16 cellular contexts compared by ENCODE assay signal in genomic region chr20:9021699-9022098, GRCh38. TPM values are rescaled to one million over a fixed set of nuclear protein-coding genes. Genes with fewer than 3 reads are reported as not detected.
A peak's percentile ranks its signal among the peaks of the same experiment; 100 is the strongest.
DNase-seq lines count a peak whose midpoint lies in the region; ATAC-seq and TF ChIP-seq lines count a peak whose summit lies in the region.
"Had no signal": no experiment of that assay in that cellular context is flagged by ENCODE, and none has a peak within 500 bp of the region (broad histone marks: within the 10 kb centered on the region; RNA-seq: fewer than 3 reads in every experiment).

No MANE protein-coding gene starts in this region.

- peaks cover 0 to 4% (median 0%) of the 10 kb centered on the region in 3 donors for H3K27me3 Mint-ChIP-seq in immature natural killer cell (ENCODE audit: low read depth in 3 of 3)
- H3K27me3 Mint-ChIP-seq: IgD-negative memory B cell; stimulated activated naive B cell treated with anti-CD40 and anti-IgM and Interleukin-4, amounts not matched to agents 10 μg/mL and 1 μg/mL and 100 μg/mL, for 72 hours had no signal

- no peak; the same call in 1 of the 2 replicates for TF ChIP-seq RAD21 in Ishikawa (IDR thresholded peaks at IDR 0.05; ENCODE audit: low read depth)

- TF ChIP-seq EP300 in Ishikawa (IDR thresholded peaks at IDR 0.05; ENCODE audit: borderline replicate concordance) = peak; percentile 66; the same call in 1 of the 2 replicates

- ATAC-seq in HG02885 (IDR thresholded peaks at IDR 0.05; ENCODE audit: poor library complexity, unreplicated experiment) = no peak
- ATAC-seq: HCT116; stimulated activated naive B cell treated with anti-CD40 and anti-IgM and Interleukin-4, amounts not matched to agents 10 μg/mL and 1 μg/mL and 100 μg/mL, for 72 hours had no signal

- H3K4me1 Mint-ChIP-seq in immature natural killer cell = peaks cover 6 to 11% of the 10 kb centered on the region in 2 donors
- H3K4me1 Mint-ChIP-seq: IgD-negative memory B cell had no signal

- no peak for DNase-seq in AG09309 (ENCODE audit: low read depth)
- peak; percentile 57 for DNase-seq in astrocyte of the hippocampus (ENCODE audit: low read depth, low spot score)
- peak; percentile 69 for DNase-seq in iPS-NIHi7 (ENCODE audit: extremely low spot score)
- no peak for DNase-seq in GM10266 (ENCODE audit: extremely low spot score)
- DNase-seq in immature natural killer cell = no peak
- DNase-seq in stimulated activated naive CD4-positive, alpha-beta T cell (lab: John Stamatoyannopoulos, UW) = no peak
- DNase-seq: activated CD4-positive, alpha-beta T cell treated with anti-CD3 and anti-CD28 coated beads for 48 hours; NCI-H1694; NK-92 treated with Interleukin-12 subunit alpha and Interleukin-12 subunit beta, amount 100 ng/mL, for 24 hours; stimulated activated CD4-positive, alpha-beta T cell treated with anti-CD3 and anti-CD28 coated beads, Interleukin-4, amount 100 ng/mL, for 24 hours; stimulated activated naive B cell treated with anti-CD40 and anti-IgM and Interleukin-4, amounts not matched to agents 10 μg/mL and 1 μg/mL and 100 μg/mL, for 72 hours had no signal

- TF ChIP-seq CTCF in AG09309 (IDR thresholded peaks at IDR 0.05; ENCODE audit: control insufficient read depth, insufficient read depth, low read depth, low read length, missing control alignments) = peak; percentile 3
- no peak for TF ChIP-seq CTCF in GM10266 (IDR thresholded peaks at IDR 0.05; ENCODE audit: control insufficient read depth, insufficient read depth, low read depth, missing control alignments)

- no peak overlapping the region for H3K27ac Mint-ChIP-seq in immature natural killer cell
- H3K27ac Mint-ChIP-seq: IgD-negative memory B cell; stimulated activated naive B cell treated with anti-CD40 and anti-IgM and Interleukin-4, amounts not matched to agents 10 μg/mL and 1 μg/mL and 100 μg/mL, for 72 hours had no signal

- H3K9me3 Mint-ChIP-seq in immature natural killer cell = peaks cover 0 to 10% (median under 1%) of the 10 kb centered on the region in 6 donors

- H3K36me3 Mint-ChIP-seq in immature natural killer cell = no peaks in the 10 kb centered on the region
- H3K36me3 Mint-ChIP-seq: IgD-negative memory B cell; stimulated activated naive B cell treated with anti-CD40 and anti-IgM and Interleukin-4, amounts not matched to agents 10 μg/mL and 1 μg/mL and 100 μg/mL, for 72 hours had no signal

- no peak overlapping the region for H3K4me3 Mint-ChIP-seq in immature natural killer cell
- H3K4me3 Mint-ChIP-seq: IgD-negative memory B cell; stimulated activated naive B cell treated with anti-CD40 and anti-IgM and Interleukin-4, amounts not matched to agents 10 μg/mL and 1 μg/mL and 100 μg/mL, for 72 hours had no signal

- no peak overlapping the region for H3K4me3 ChIP-seq in AG09309 (ENCODE audit: control insufficient read depth, low read depth, low read length)
- H3K4me3 ChIP-seq: ascending aorta had no signal

TF ChIP-seq in Ishikawa, 13 proteins besides CTCF, POLR2A, EP300 and RAD21:
- TF ChIP-seq EGR1 (IDR thresholded peaks at IDR 0.05) (no peak), FOXM1 (IDR thresholded peaks at IDR 0.05; ENCODE audit: borderline replicate concordance, low read depth) (peak; percentile 41; the same call in 1 of the 2 replicates), TAF1 (IDR thresholded peaks at IDR 0.05; ENCODE audit: low read depth) (no peak), NFIC (IDR thresholded peaks at IDR 0.05) (peak; percentile 86), CREB1 (IDR thresholded peaks at IDR 0.05; ENCODE audit: low read depth) (no peak), TEAD4 (IDR thresholded peaks at IDR 0.05) (0 out of 2 replicates have a peak, but pooled peaks have one; percentile 26), CEBPB (IDR thresholded peaks at IDR 0.05) (peak; percentile 84), YY1 (IDR thresholded peaks at IDR 0.05; ENCODE audit: low read depth) (no peak), TCF12 (IDR thresholded peaks at IDR 0.05; ENCODE audit: low read depth) (peak; percentile 47), ZBTB7A (IDR thresholded peaks at IDR 0.05; ENCODE audit: low read depth) (no peak)
- TF ChIP-seq, protein P1, sequence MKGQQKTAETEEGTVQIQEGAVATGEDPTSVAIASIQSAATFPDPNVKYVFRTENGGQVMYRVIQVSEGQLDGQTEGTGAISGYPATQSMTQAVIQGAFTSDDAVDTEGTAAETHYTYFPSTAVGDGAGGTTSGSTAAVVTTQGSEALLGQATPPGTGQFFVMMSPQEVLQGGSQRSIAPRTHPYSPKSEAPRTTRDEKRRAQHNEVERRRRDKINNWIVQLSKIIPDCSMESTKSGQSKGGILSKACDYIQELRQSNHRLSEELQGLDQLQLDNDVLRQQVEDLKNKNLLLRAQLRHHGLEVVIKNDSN (IDR thresholded peaks at IDR 0.05) = peak; percentile 27; the same call in 1 of the 2 replicates
- TF ChIP-seq, protein P2, sequence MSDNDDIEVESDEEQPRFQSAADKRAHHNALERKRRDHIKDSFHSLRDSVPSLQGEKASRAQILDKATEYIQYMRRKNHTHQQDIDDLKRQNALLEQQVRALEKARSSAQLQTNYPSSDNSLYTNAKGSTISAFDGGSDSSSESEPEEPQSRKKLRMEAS (IDR thresholded peaks at IDR 0.05) = no peak
- TF ChIP-seq, protein P3, sequence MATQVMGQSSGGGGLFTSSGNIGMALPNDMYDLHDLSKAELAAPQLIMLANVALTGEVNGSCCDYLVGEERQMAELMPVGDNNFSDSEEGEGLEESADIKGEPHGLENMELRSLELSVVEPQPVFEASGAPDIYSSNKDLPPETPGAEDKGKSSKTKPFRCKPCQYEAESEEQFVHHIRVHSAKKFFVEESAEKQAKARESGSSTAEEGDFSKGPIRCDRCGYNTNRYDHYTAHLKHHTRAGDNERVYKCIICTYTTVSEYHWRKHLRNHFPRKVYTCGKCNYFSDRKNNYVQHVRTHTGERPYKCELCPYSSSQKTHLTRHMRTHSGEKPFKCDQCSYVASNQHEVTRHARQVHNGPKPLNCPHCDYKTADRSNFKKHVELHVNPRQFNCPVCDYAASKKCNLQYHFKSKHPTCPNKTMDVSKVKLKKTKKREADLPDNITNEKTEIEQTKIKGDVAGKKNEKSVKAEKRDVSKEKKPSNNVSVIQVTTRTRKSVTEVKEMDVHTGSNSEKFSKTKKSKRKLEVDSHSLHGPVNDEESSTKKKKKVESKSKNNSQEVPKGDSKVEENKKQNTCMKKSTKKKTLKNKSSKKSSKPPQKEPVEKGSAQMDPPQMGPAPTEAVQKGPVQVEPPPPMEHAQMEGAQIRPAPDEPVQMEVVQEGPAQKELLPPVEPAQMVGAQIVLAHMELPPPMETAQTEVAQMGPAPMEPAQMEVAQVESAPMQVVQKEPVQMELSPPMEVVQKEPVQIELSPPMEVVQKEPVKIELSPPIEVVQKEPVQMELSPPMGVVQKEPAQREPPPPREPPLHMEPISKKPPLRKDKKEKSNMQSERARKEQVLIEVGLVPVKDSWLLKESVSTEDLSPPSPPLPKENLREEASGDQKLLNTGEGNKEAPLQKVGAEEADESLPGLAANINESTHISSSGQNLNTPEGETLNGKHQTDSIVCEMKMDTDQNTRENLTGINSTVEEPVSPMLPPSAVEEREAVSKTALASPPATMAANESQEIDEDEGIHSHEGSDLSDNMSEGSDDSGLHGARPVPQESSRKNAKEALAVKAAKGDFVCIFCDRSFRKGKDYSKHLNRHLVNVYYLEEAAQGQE (IDR thresholded peaks at IDR 0.05; ENCODE audit: low read depth) = no peak

RNA-seq across cellular contexts. Expression of gene PLCB4, which starts 47.2 kb away (rescaled TPM):
- polyA plus RNA-seq in immature natural killer cell = not detected
- polyA plus RNA-seq: IgD-negative memory B cell had no signal

Comparison
In these comparisons a context has a peak if more than half of its experiments do, and no peak if none do; other contexts are left out.
1. DNase-seq: peak in astrocyte of the hippocampus (single experiment) and iPS-NIHi7 (single experiment); none in AG09309 (single experiment), GM10266 (single experiment), immature natural killer cell (0 of 3) and stimulated activated naive CD4-positive, alpha-beta T cell (0 of 6).